Comparison of ENCODE assay signal across 30 cellular contexts in the genomic region with DNA sequence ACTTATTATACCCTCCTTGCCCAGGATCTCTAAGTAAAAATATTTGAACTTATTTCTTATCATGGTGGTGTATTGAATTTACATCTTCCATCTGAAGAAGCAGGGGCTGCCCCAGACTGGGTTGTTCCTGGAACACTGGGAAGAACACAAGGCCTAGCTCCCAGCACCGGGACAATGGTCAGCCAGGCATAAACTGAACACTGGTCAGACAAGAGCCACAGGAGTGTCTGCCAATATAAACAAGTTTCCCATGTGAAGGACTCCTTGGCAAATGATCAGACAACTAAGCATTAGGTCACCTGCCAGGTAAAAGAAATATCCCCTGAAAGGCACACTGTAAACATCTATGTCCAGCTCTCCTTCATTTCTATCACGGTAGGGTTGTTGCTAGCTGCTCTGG.
DNase-seq lines count a peak whose midpoint lies in the region; TF ChIP-seq lines count a peak whose summit lies in the region.
"Had no signal": no experiment of that assay in that cellular context is flagged by ENCODE, and none has a peak within 500 bp of the region (broad histone marks: within the 10 kb centered on the region; RNA-seq: fewer than 3 reads in every experiment).

No MANE protein-coding gene starts in this region.

- WGBS in prostate gland: 66% methylated on average over 2 of the region's 2 CpGs

- no peak for TF ChIP-seq RAD21 in Ishikawa (IDR thresholded peaks at IDR 0.05; ENCODE audit: low read depth)

- no peaks in the 10 kb centered on the region for H3K4me1 ChIP-seq in prostate gland (replicated peaks)
- H3K4me1 ChIP-seq: SJSA1 had no signal

- TF ChIP-seq EP300 in Ishikawa (IDR thresholded peaks at IDR 0.05; ENCODE audit: borderline replicate concordance): no peak

- H3K27ac ChIP-seq in prostate gland: peak overlapping the region; percentile 46 to 56
- H3K27ac ChIP-seq: BLaER1 treated with 17β-estradiol and CSF1 and Interleukin-3, amounts not matched to agents 10 nM and 100 nM; SJSA1 had no signal

- DNase-seq in NCI-H2196 treated with DMSO at 0.1 percent for 48 hours (lab: John Stamatoyannopoulos, UW; ENCODE audit: unreplicated experiment) (peak; percentile 46), epithelial cell of esophagus (ENCODE audit: low read depth) (peak; percentile 4), prostate gland (ENCODE audit: low spot score) (peak; percentile 75), SKM-1 treated with dmso at 0.1 percent for 144 hours (lab: John Stamatoyannopoulos, UW; ENCODE audit: unreplicated experiment) (no peak), GM19238 (ENCODE audit: insufficient read length, low spot score) (no peak), occipital lobe (lab: John Stamatoyannopoulos, UW) (no peak)
- DNase-seq: activated CD4-positive, alpha-beta memory T cell treated with anti-CD3 and anti-CD28 coated beads for 36 hours; activated CD8-positive, alpha-beta memory T cell treated with anti-CD3 and anti-CD28 coated beads, Interleukin-2, amount 50 U/mL, for 4 hours; activated naive CD4-positive, alpha-beta T cell; activated naive CD8-positive, alpha-beta T cell treated with anti-CD3 and anti-CD28 coated beads, Interleukin-2, amount 50 U/mL, for 24 hours; central memory CD4-positive, alpha-beta T cell; cortex of kidney; DMS79 treated with DMSO at 0.1 percent for 48 hours; effector memory CD4-positive, alpha-beta T cell; GDM1; glutamatergic neuron; IMR-90; naive B cell; NCI-H1105; NCI-H187 treated with DMSO at 0.1 percent for 48 hours; NCI-H226; NCI-H82; nucleus accumbens; RPMI8226; stimulated activated CD4-positive, alpha-beta T cell treated with anti-CD3 and anti-CD28 coated beads, Interleukin-15, amount 100 ng/mL, for 24 hours; stimulated activated CD4-positive, alpha-beta T cell treated with anti-CD3 and anti-CD28 coated beads, Interleukin-4, amount 100 ng/mL, for 4 hours; trophoblast cell had no signal

- H3K4me3 ChIP-seq in epithelial cell of esophagus (ENCODE audit: low read length): no peak overlapping the region
- no peak overlapping the region for H3K4me3 ChIP-seq in prostate gland
- H3K4me3 ChIP-seq: BLaER1 treated with 17β-estradiol and CSF1 and Interleukin-3, amounts not matched to agents 10 nM and 100 nM; SJSA1 had no signal

- TF ChIP-seq CTCF in epithelial cell of esophagus (IDR thresholded peaks at IDR 0.05; ENCODE audit: insufficient read depth, low read depth, low read length, missing control alignments) (no peak), prostate gland (IDR thresholded peaks at IDR 0.05) (no peak)

- intact Hi-C loops in prostate gland (cut with DNase I): no loop called here

- no peaks in the 10 kb centered on the region for H3K36me3 ChIP-seq in prostate gland
- H3K36me3 ChIP-seq: SJSA1 had no signal

- TF ChIP-seq POLR2A in prostate gland (IDR thresholded peaks at IDR 0.05): no peak

- H3K27me3 ChIP-seq in prostate gland (replicated peaks; ENCODE audit: insufficient read depth): no peaks in the 10 kb centered on the region
- H3K27me3 ChIP-seq: BLaER1 treated with 17β-estradiol and CSF1 and Interleukin-3, amounts not matched to agents 10 nM and 100 nM; SJSA1 had no signal

- H3K9me3 ChIP-seq in prostate gland: no peaks in the 10 kb centered on the region
- H3K9me3 ChIP-seq: SJSA1 had no signal

TF ChIP-seq in Ishikawa, 13 proteins besides CTCF, POLR2A, EP300 and RAD21:
- TF ChIP-seq EGR1 (IDR thresholded peaks at IDR 0.05) (no peak), NFIC (IDR thresholded peaks at IDR 0.05) (peak; percentile 74)
TF ChIP-seq in Ishikawa: peak in this region for 1.

Comparison
In these comparisons a context has a peak if more than half of its experiments do, and no peak if none do; other contexts are left out.
1. DNase-seq: peak in NCI-H2196 treated with DMSO at 0.1 percent for 48 hours (single experiment), epithelial cell of esophagus (single experiment) and prostate gland (single experiment); none in SKM-1 treated with dmso at 0.1 percent for 144 hours (single experiment), GM19238 (single experiment) and occipital lobe (single experiment).